In the genomic region with DNA sequence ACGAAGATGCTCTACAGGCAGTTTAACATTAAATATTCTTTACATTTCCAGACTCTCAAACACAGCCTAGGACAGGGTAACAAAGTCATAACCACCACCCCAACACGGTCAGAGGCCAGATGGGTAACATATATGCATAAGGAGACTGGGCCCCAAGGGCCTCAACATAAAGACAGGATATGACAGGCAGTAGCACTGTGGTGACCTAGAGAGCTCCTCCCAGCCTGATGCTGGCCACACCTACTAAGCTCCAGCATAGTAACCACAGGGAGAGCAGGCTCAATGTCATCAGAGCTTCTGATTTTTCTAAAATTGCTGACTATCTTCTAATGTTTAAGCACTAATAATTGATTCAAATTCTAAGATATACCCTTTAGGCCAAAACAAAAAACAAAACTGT, we compare ENCODE assay signal across 9 cellular contexts. TPM values are rescaled to one million over a fixed set of nuclear protein-coding genes. Genes with fewer than 3 reads are reported as not detected.
DNase-seq lines count a peak whose midpoint lies in the region; ATAC-seq and TF ChIP-seq lines count a peak whose summit lies in the region.
"Had no signal": no experiment of that assay in that cellular context is flagged by ENCODE, and none has a peak within 500 bp of the region (broad histone marks: within the 10 kb centered on the region; RNA-seq: fewer than 3 reads in every experiment).

No MANE protein-coding gene starts in this region.

- no peaks in the 10 kb centered on the region for H3K36me3 Mint-ChIP-seq in osteocyte (ENCODE audit: unreplicated experiment)

- no peak overlapping the region for H3K4me3 ChIP-seq in aorta (ENCODE audit: low read length in 2 of 2)

- peaks cover 21% of the 10 kb centered on the region for H3K4me1 Mint-ChIP-seq in osteocyte (ENCODE audit: unreplicated experiment)

- ATAC-seq in HG02763 (IDR thresholded peaks at IDR 0.05; ENCODE audit: unreplicated experiment) (peak; percentile 76), aorta (ENCODE audit: low FRiP score) (no peak)

- no peaks in the 10 kb centered on the region for H3K4me1 ChIP-seq in aorta (ENCODE audit: control insufficient read depth in 1 of 2, insufficient read depth in 2 of 2, low read length in 2 of 2)

- no peaks in the 10 kb centered on the region for H3K9me3 ChIP-seq in aorta (ENCODE audit: control insufficient read depth, low read length)

- no peaks in the 10 kb centered on the region for H3K27me3 ChIP-seq in aorta (ENCODE audit: control insufficient read depth in 1 of 2, insufficient read depth in 2 of 2, low read length in 1 of 2)

- peak; percentile 27 for DNase-seq in NCI-H82 (lab: John Stamatoyannopoulos, UW)
- DNase-seq in NCI-H82 treated with DMSO at 0.1 percent for 48 hours (lab: John Stamatoyannopoulos, UW; ENCODE audit: unreplicated experiment) = no peak
- DNase-seq in RKO (ENCODE audit: low spot score) = peak; percentile 49
- peak; percentile 4 to 6 for DNase-seq in stimulated activated CD4-positive, alpha-beta T cell treated with anti-CD3 and anti-CD28 coated beads, Interleukin-15, amount 100 ng/mL, for 48 hours (ENCODE audit: low read depth in 2 of 2)
- no peak for DNase-seq in aorta
- no peak for DNase-seq in central memory CD4-positive, alpha-beta T cell
- no peak for DNase-seq in osteocyte (ENCODE audit: extremely low spot score, unreplicated experiment)

- intact Hi-C loops in aorta (cut with DNase I) = loop anchor here in 1 of 2 donors (10.0 kb wide), 1 partner anchor 524 kb away; no protein-coding TSS in a partner anchor

- whole genome bisulfite sequencing in aorta, 2 donors = 90 to 93% methylated on average over 2 of the region's 2 CpGs

- H3K4me3 Mint-ChIP-seq in osteocyte (ENCODE audit: unreplicated experiment) = no peak overlapping the region

- no peak for TF ChIP-seq CTCF in osteocyte (IDR thresholded peaks at IDR 0.05)

- no peaks in the 10 kb centered on the region for H3K27me3 Mint-ChIP-seq in osteocyte (ENCODE audit: unreplicated experiment)

- no peaks in the 10 kb centered on the region for H3K9me3 Mint-ChIP-seq in osteocyte (ENCODE audit: unreplicated experiment)

- H3K27ac ChIP-seq in aorta (ENCODE audit: low read depth in 1 of 2, low read length in 2 of 2) = no peak overlapping the region
- H3K27ac ChIP-seq: 22Rv1 had no signal

- H3K36me3 ChIP-seq in aorta (ENCODE audit: control insufficient read depth in 1 of 2, insufficient read depth in 2 of 2, low read length in 1 of 2) = no peaks in the 10 kb centered on the region

- no peak overlapping the region for H3K27ac Mint-ChIP-seq in osteocyte (ENCODE audit: unreplicated experiment)

RNA-seq across cellular contexts. Expression of gene SMLR1, which starts 21.7 kb away (rescaled TPM):
- not detected for total RNA-seq in aorta
- 1 to 10 TPM in 1 of 2 donors, not detected in 1; 3.4 TPM for polyA plus RNA-seq in aorta
- total RNA-seq in osteocyte = not detected in 2 replicates

Comparison
In these comparisons a context has a peak if more than half of its experiments do, and no peak if none do; other contexts are left out.
1. DNase-seq: peak in NCI-H82 (single experiment), RKO (single experiment) and stimulated activated CD4-positive, alpha-beta T cell treated with anti-CD3 and anti-CD28 coated beads, Interleukin-15, amount 100 ng/mL, for 48 hours (2 of 2); none in NCI-H82 treated with DMSO at 0.1 percent for 48 hours (single experiment), aorta (0 of 2), central memory CD4-positive, alpha-beta T cell (single experiment) and osteocyte (single experiment).